In genomic region chr5:68740204-68740910, GRCh38 we compare ENCODE assay signal across 10 cellular contexts.
DNase-seq lines count a peak whose midpoint lies in the region; ATAC-seq and TF ChIP-seq lines count a peak whose summit lies in the region.
"Had no signal": no experiment of that assay in that cellular context is flagged by ENCODE, and none has a peak within 500 bp of the region (broad histone marks: within the 10 kb centered on the region; RNA-seq: fewer than 3 reads in every experiment).

No MANE protein-coding gene starts in this region.

- POLR2A ChIA-PET in OCI-LY7 (lab: Charles Lee), result no interaction called here

- CTCF ChIA-PET in OCI-LY7 (lab: Charles Lee; ENCODE audit: unreplicated experiment), result no interaction called here

- peak; percentile 53 for ATAC-seq in GM18498 (IDR thresholded peaks at IDR 0.05; ENCODE audit: unreplicated experiment)
- peak; percentile 71 for ATAC-seq in GM19463 (IDR thresholded peaks at IDR 0.05; ENCODE audit: unreplicated experiment)
- ATAC-seq in HG03066 (IDR thresholded peaks at IDR 0.05; ENCODE audit: low read depth, unreplicated experiment), result peak; percentile 61

- H3K27ac ChIP-seq in OCI-LY7 (ENCODE audit: low read depth, low read length, poor library complexity, severe bottlenecking), result no peak overlapping the region
- H3K27ac ChIP-seq: HL-60 had no signal

- no peaks in the 10 kb centered on the region for H3K36me3 Mint-ChIP-seq in mesothelial cell of epicardium
- H3K36me3 Mint-ChIP-seq: activated naive CD4-positive, alpha-beta T cell treated with anti-CD3 and anti-CD28 coated beads, Interleukin-2, amount 50 U/mL, for 24 hours had no signal

- no peaks in the 10 kb centered on the region for H3K27me3 Mint-ChIP-seq in mesothelial cell of epicardium (ENCODE audit: low read depth)
- H3K27me3 Mint-ChIP-seq: activated naive CD4-positive, alpha-beta T cell treated with anti-CD3 and anti-CD28 coated beads, Interleukin-2, amount 50 U/mL, for 24 hours had no signal

- H3K36me3 ChIP-seq in OCI-LY7 (ENCODE audit: insufficient read depth, low read length), result no peaks in the 10 kb centered on the region

- in situ Hi-C loops in KBM-7 (cut with MboI; ENCODE audit: low pct_unique_long_range_greater_than_20kb, low sequenced_read_pairs), result no loop called here

- no peak overlapping the region for H3K4me2 ChIP-seq in OCI-LY7 (ENCODE audit: low read length)

- H2AFZ ChIP-seq in OCI-LY7 (ENCODE audit: low read length), result no peak overlapping the region

- no peaks in the 10 kb centered on the region for H3K9me3 ChIP-seq in OCI-LY7 (ENCODE audit: low read length)

- H3K27ac Mint-ChIP-seq in mesothelial cell of epicardium, result no peak overlapping the region
- H3K27ac Mint-ChIP-seq: activated naive CD4-positive, alpha-beta T cell treated with anti-CD3 and anti-CD28 coated beads, Interleukin-2, amount 50 U/mL, for 24 hours had no signal

- intact Hi-C loops in OCI-LY7 (cut with micrococcal nuclease; ENCODE audit: unreplicated experiment), result no loop called here

- H3K9me2 ChIP-seq in OCI-LY7 (ENCODE audit: insufficient read depth, low read length), result no peaks in the 10 kb centered on the region

- no peaks in the 10 kb centered on the region for H3K9me3 Mint-ChIP-seq in mesothelial cell of epicardium

- no peak overlapping the region for H3K4me3 ChIP-seq in OCI-LY7 (ENCODE audit: low read depth, low read length, poor library complexity, severe bottlenecking)

- peaks cover 5% of the 10 kb centered on the region for H3K4me1 Mint-ChIP-seq in mesothelial cell of epicardium

- no peaks in the 10 kb centered on the region for H3K4me1 ChIP-seq in OCI-LY7 (ENCODE audit: insufficient read depth, low read length, poor library complexity, severe bottlenecking)

- H3K79me2 ChIP-seq in OCI-LY7 (ENCODE audit: insufficient read depth, low read depth, low read length), result no peaks in the 10 kb centered on the region

- no peaks in the 10 kb centered on the region for H4K20me1 ChIP-seq in OCI-LY7 (ENCODE audit: insufficient read depth, low read length)

- no peak for TF ChIP-seq CTCF in OCI-LY7 (conservative IDR thresholded peaks at IDR 0.05; ENCODE audit: low read length)
- no peak for TF ChIP-seq CTCF in mesothelial cell of epicardium (IDR thresholded peaks at IDR 0.05; ENCODE audit: unreplicated experiment)

- no TSS peak for BruUV-seq in OCI-LY7 (replicated peaks; lab: Mats Ljungman, UMichigan)

- DNase-seq in OCI-LY7 (ENCODE audit: low spot score), result peak; percentile 20
- no peak for DNase-seq in mesothelial cell of epicardium (ENCODE audit: low spot score in 2 of 2, unreplicated experiment in 2 of 2)
- no peak for DNase-seq in KBM-7
- DNase-seq in NK-92 treated with Interleukin-12 subunit alpha and Interleukin-12 subunit beta, amount 100 ng/mL, for 24 hours (lab: John Stamatoyannopoulos, UW), result no peak
- DNase-seq in pons (ENCODE audit: low spot score), result no peak

- H3K4me3 Mint-ChIP-seq in mesothelial cell of epicardium, result no peak overlapping the region
- H3K4me3 Mint-ChIP-seq: activated naive CD4-positive, alpha-beta T cell treated with anti-CD3 and anti-CD28 coated beads, Interleukin-2, amount 50 U/mL, for 24 hours had no signal
